16 cellular contexts compared by ENCODE assay signal in the genomic region with DNA sequence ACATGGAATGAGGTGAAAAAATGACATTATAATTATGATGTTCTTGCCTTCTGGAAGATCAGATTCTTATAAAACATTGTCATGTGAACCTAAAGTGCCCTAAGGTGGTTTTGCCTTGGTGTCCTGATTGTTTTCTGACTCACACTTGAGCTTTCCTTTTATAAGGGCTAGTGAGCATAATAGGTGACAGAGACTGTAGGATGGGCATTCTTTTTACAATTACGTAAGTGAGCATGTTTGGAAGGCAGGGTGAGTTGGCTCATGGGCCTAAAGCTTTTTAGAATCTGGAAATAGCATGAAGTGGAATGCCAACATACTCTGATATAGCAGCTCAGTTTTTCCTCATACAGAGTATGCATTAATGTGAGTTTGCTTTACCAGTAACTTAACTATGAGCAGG. TPM values are rescaled to one million over a fixed set of nuclear protein-coding genes. Genes with fewer than 3 reads are reported as not detected.
A peak's percentile ranks its signal among the peaks of the same experiment; 100 is the strongest.
DNase-seq lines count a peak whose midpoint lies in the region; ATAC-seq, FAIRE-seq and TF ChIP-seq lines count a peak whose summit lies in the region.
"Had no signal": no experiment of that assay in that cellular context is flagged by ENCODE, and none has a peak within 500 bp of the region (broad histone marks: within the 10 kb centered on the region; RNA-seq: fewer than 3 reads in every experiment).

No MANE protein-coding gene starts in this region.

- H3K36me3 ChIP-seq in IMR-90 (ENCODE audit: control insufficient read depth, insufficient read depth, low read length) = no peaks in the 10 kb centered on the region
- H3K36me3 ChIP-seq: colonic mucosa had no signal

- H4K91ac ChIP-seq in IMR-90 (ENCODE audit: insufficient read depth, low read depth, low read length) = no peak overlapping the region

- peaks cover 9 to 13% of the 10 kb centered on the region in 2 experiments for H3K79me1 ChIP-seq in IMR-90 (ENCODE audit: low read depth in 1 of 2, low read length in 2 of 2)

- H3K27me3 ChIP-seq in IMR-90 (ENCODE audit: control insufficient read depth, insufficient read depth, low read length) = no peaks in the 10 kb centered on the region
- H3K27me3 ChIP-seq: colonic mucosa had no signal

- H4K8ac ChIP-seq in IMR-90 (ENCODE audit: low read depth in 2 of 2, low read length in 2 of 2) = no peak overlapping the region

- no peak overlapping the region for H3K4me2 ChIP-seq in IMR-90 (ENCODE audit: low read depth, low read length)

- H3K9me1 ChIP-seq in IMR-90 (ENCODE audit: insufficient read depth, low read length) = peaks cover 4% of the 10 kb centered on the region; the same call in 1 of the 2 replicates

- peak; percentile 5 for DNase-seq in COLO829 (ENCODE audit: low spot score)
- DNase-seq in IMR-90 = peak; percentile 12
- DNase-seq in epithelial cell of esophagus (ENCODE audit: low read depth) = peak; percentile 80
- peak; percentile 4 for DNase-seq in iris pigment epithelial cell (ENCODE audit: low read depth)
- DNase-seq in GM12891 (ENCODE audit: insufficient read length, low spot score) = no peak
- no peak for DNase-seq in urothelium cell line (ENCODE audit: low spot score)
- DNase-seq: activated CD4-positive, alpha-beta T cell treated with anti-CD3 and anti-CD28 coated beads, Interleukin-2, amount 50 U/mL, for 1 hour; activated naive CD4-positive, alpha-beta T cell; aorta; Caco-2; colonic mucosa; small intestine; stimulated activated CD4-positive, alpha-beta T cell treated with anti-CD3 and anti-CD28 coated beads, Interleukin-4, amount 100 ng/mL, for 1 hour had no signal

- H4K5ac ChIP-seq in IMR-90 (ENCODE audit: low read depth, low read length) = no peak overlapping the region

- no peak for ATAC-seq in IMR-90 (ENCODE audit: low read depth)
- no peak for ATAC-seq in GM21723 (IDR thresholded peaks at IDR 0.05; ENCODE audit: unreplicated experiment)
- no peak for ATAC-seq in GM18873 (IDR thresholded peaks at IDR 0.05; ENCODE audit: low FRiP score, unreplicated experiment)

- no TSS peak for BruUV-seq in IMR-90 (replicated peaks; lab: Mats Ljungman, UMichigan)

- no peak overlapping the region for H3K14ac ChIP-seq in IMR-90 (replicated peaks; ENCODE audit: low read depth, low read length)

- CTCF ChIA-PET in IMR-90 (lab: Yijun Ruan, JAX) = no interaction called here

- TF ChIP-seq CTCF in IMR-90 (conservative IDR thresholded peaks at IDR 0.05; ENCODE audit: low read depth, low read length) = no peak
- TF ChIP-seq CTCF in epithelial cell of esophagus (IDR thresholded peaks at IDR 0.05; ENCODE audit: insufficient read depth, low read depth, low read length, missing control alignments) = no peak

- no peak overlapping the region for H2AK9ac ChIP-seq in IMR-90 (replicated peaks; ENCODE audit: low read depth, low read length, poor library complexity)

- H4K20me1 ChIP-seq in IMR-90 (ENCODE audit: insufficient read depth, low read length) = no peaks in the 10 kb centered on the region; the same call in 1 of the 2 replicates

- no peak overlapping the region for H3K18ac ChIP-seq in IMR-90 (ENCODE audit: low read depth, low read length)

- H3K23ac ChIP-seq in IMR-90 (ENCODE audit: low read depth, low read length) = no peak overlapping the region

- H3K56ac ChIP-seq in IMR-90 (ENCODE audit: extremely low read depth, insufficient read depth, low read length) = no peak overlapping the region

- TF ChIP-seq RAD21 in IMR-90 (IDR thresholded peaks at IDR 0.05; ENCODE audit: low read length) = no peak

- peaks cover 3% of the 10 kb centered on the region; the same call in 1 of the 2 replicates for H3K4me1 ChIP-seq in IMR-90 (ENCODE audit: control insufficient read depth, insufficient read depth, low read length)
- H3K4me1 ChIP-seq: Caco-2, colonic mucosa, parathyroid adenoma had no signal

- no peak overlapping the region for H3K27ac ChIP-seq in IMR-90 (ENCODE audit: insufficient read depth, low read length)
- H3K27ac ChIP-seq: colonic mucosa, parathyroid adenoma had no signal

- no peak overlapping the region for H2BK120ac ChIP-seq in IMR-90 (ENCODE audit: low read depth, low read length)

- no CpG with 5 or more reads among the region's 1 CpG for WGBS in IMR-90 (ENCODE audit: extremely low coverage in 2 of 2, insufficient read length in 1 of 2), 2 experiments

- POLR2A ChIA-PET in IMR-90 (lab: Charles Lee; ENCODE audit: unreplicated experiment) = no interaction called here

- H2BK20ac ChIP-seq in IMR-90 (ENCODE audit: low read depth, low read length) = no peak overlapping the region

- TF ChIP-seq POLR2A in IMR-90 (IDR thresholded peaks at IDR 0.05; ENCODE audit: low read depth, low read length) (no peak), GM12891 (IDR thresholded peaks at IDR 0.05; ENCODE audit: low read depth, low read length) (no peak)

- FAIRE-seq in GM12891 (lab: Jason Lieb, UNC) (no peak), urothelium cell line (lab: Jason Lieb, UNC) (no peak)
- FAIRE-seq: small intestine had no signal

- H2BK15ac ChIP-seq in IMR-90 (ENCODE audit: low read depth, low read length) = no peak overlapping the region

- no peak overlapping the region for H2AFZ ChIP-seq in IMR-90 (replicated peaks; ENCODE audit: low read length, poor library complexity)
- H2AFZ ChIP-seq: parathyroid adenoma had no signal

- H3K4me3 ChIP-seq in IMR-90 (ENCODE audit: insufficient read depth, low read depth, low read length) = no peak overlapping the region
- no peak overlapping the region for H3K4me3 ChIP-seq in epithelial cell of esophagus (ENCODE audit: low read length)
- H3K4me3 ChIP-seq: colonic mucosa had no signal

- no peak overlapping the region for H3K4ac ChIP-seq in IMR-90 (ENCODE audit: low read depth, low read length)

- intact Hi-C loops in IMR-90 (cut with micrococcal nuclease) = no loop called here

- in situ Hi-C loops in IMR-90 (cut with MboI; ENCODE audit: low sequenced_read_pairs) = no loop called here

- dilution Hi-C loops in IMR-90 (cut with HindIII; ENCODE audit: low sequenced_read_pairs, unreplicated experiment) = no loop called here

- no peak overlapping the region for H2AK5ac ChIP-seq in IMR-90 (ENCODE audit: low read depth, low read length)

- no peak overlapping the region for H2BK5ac ChIP-seq in IMR-90 (ENCODE audit: low read depth, low read length, poor library complexity, severe bottlenecking)

- H3K9me3 ChIP-seq in IMR-90 (ENCODE audit: control insufficient read depth, insufficient read depth, low read length) = no peaks in the 10 kb centered on the region
- H3K9me3 ChIP-seq: Caco-2, colonic mucosa had no signal

- no peak overlapping the region for H3K9ac ChIP-seq in IMR-90 (ENCODE audit: low read depth, low read length)
- H3K9ac ChIP-seq: parathyroid adenoma had no signal

TF ChIP-seq in IMR-90, 13 proteins besides CTCF, POLR2A, EP300 and RAD21:
- no peak for TF ChIP-seq MXI1 (IDR thresholded peaks at IDR 0.05; ENCODE audit: borderline replicate concordance, low read depth, low read length)
- no peak for TF ChIP-seq SMC3 (IDR thresholded peaks at IDR 0.05; ENCODE audit: low read depth, low read length)
- no peak for TF ChIP-seq MAFK (IDR thresholded peaks at IDR 0.05; ENCODE audit: low read depth, low read length)
- no peak for TF ChIP-seq CHD1 (IDR thresholded peaks at IDR 0.05; ENCODE audit: low read depth, low read length)
- TF ChIP-seq BHLHE40 (IDR thresholded peaks at IDR 0.05; ENCODE audit: low read depth, low read length) = no peak
- TF ChIP-seq CEBPB (IDR thresholded peaks at IDR 0.05; ENCODE audit: low read depth, low read length) = no peak
- TF ChIP-seq NFE2L2 (IDR thresholded peaks at IDR 0.05; ENCODE audit: low read depth, low read length) = no peak
TF ChIP-seq in IMR-90: peak in this region for 0.

TF ChIP-seq in GM12891, 5 proteins besides CTCF, POLR2A, EP300 and RAD21:
- TF ChIP-seq TAF1 (IDR thresholded peaks at IDR 0.05; ENCODE audit: low read depth, low read length) (no peak), SPI1 (IDR thresholded peaks at IDR 0.05; ENCODE audit: low read depth, low read length) (no peak), POLR2AphosphoS5 (IDR thresholded peaks at IDR 0.05; ENCODE audit: low read depth, low read length) (no peak), POU2F2 (IDR thresholded peaks at IDR 0.05; ENCODE audit: low read depth, low read length) (no peak), PAX5 (IDR thresholded peaks at IDR 0.05; ENCODE audit: insufficient read depth, low read length, severe bottlenecking) (no peak)

RNA-seq across cellular contexts. Expression of gene CRYBG3, which starts 41.2 kb away (rescaled TPM):
- 23.9 and 26.2 TPM in 2 replicates for total RNA-seq in IMR-90 (2012; rRNA removed)
- polyA plus RNA-seq in IMR-90 (2012; rRNA removed) = 4.2 and 4.9 TPM in 2 replicates
- polyA plus RNA-seq in IMR-90 (2012; cell fraction: cytosol; rRNA removed) = 0.94 and 0.95 TPM in 2 replicates
- polyA plus RNA-seq in IMR-90 (2012; cell fraction: nucleus; rRNA removed; ENCODE audit: low replicate concordance) = 2.0 and 15.2 TPM in 2 replicates
- 2.1 TPM for polyA plus RNA-seq in GM12891 (2012; ENCODE audit: low read depth, missing spikeins)

Comparison
In these comparisons a context has a peak if more than half of its experiments do, and no peak if none do; other contexts are left out.
1. DNase-seq: peak in COLO829 (single experiment), IMR-90 (single experiment), epithelial cell of esophagus (single experiment) and iris pigment epithelial cell (single experiment); none in GM12891 (single experiment) and urothelium cell line (single experiment).